22 cellular contexts compared by ENCODE assay signal in genomic region chr12:46145881-46146280, GRCh38.
"Had no signal": no experiment of that assay in that cellular context is flagged by ENCODE, and none has a peak within 500 bp of the region (broad histone marks: within the 10 kb centered on the region; RNA-seq: fewer than 3 reads in every experiment).

No MANE protein-coding gene starts in this region.

- H3K9me3 ChIP-seq: esophagus squamous epithelium, gastrocnemius medialis, heart right ventricle, left lung, lower lobe of right lung had no signal

- DNase-seq: dermis blood vessel endothelial cell; dorsolateral prefrontal cortex; effector CD4-positive, alpha-beta T cell; effector memory CD4-positive, alpha-beta T cell; erythroblast; esophagus squamous epithelium; foreskin fibroblast; foreskin melanocyte; gastrocnemius medialis; glutamatergic neuron; head of caudate nucleus; heart right ventricle; hippocampal formation; left cardiac atrium; left ventricle myocardium superior; lower lobe of right lung; mesenchymal stem cell; midbrain had no signal

- H3K4me3 ChIP-seq: coronary artery, dorsolateral prefrontal cortex, esophagus squamous epithelium, gastrocnemius medialis, heart right ventricle, left lung, lower lobe of right lung had no signal

- H3K27me3 ChIP-seq: esophagus squamous epithelium, gastrocnemius medialis had no signal

- H3K27ac ChIP-seq: coronary artery, dorsolateral prefrontal cortex, epithelial cell of prostate, esophagus squamous epithelium, gastrocnemius medialis, heart right ventricle, left lung, lower lobe of right lung had no signal

- ATAC-seq: esophagus mucosa, gastrocnemius medialis, heart right ventricle, left cardiac atrium, left lung, left ventricle myocardium superior, lower lobe of right lung had no signal

- H3K4me1 ChIP-seq: gastrocnemius medialis, heart right ventricle, left lung, lower lobe of right lung had no signal

- H3K36me3 ChIP-seq: esophagus squamous epithelium, gastrocnemius medialis, heart right ventricle, left lung, lower lobe of right lung had no signal
